In the genomic region with DNA sequence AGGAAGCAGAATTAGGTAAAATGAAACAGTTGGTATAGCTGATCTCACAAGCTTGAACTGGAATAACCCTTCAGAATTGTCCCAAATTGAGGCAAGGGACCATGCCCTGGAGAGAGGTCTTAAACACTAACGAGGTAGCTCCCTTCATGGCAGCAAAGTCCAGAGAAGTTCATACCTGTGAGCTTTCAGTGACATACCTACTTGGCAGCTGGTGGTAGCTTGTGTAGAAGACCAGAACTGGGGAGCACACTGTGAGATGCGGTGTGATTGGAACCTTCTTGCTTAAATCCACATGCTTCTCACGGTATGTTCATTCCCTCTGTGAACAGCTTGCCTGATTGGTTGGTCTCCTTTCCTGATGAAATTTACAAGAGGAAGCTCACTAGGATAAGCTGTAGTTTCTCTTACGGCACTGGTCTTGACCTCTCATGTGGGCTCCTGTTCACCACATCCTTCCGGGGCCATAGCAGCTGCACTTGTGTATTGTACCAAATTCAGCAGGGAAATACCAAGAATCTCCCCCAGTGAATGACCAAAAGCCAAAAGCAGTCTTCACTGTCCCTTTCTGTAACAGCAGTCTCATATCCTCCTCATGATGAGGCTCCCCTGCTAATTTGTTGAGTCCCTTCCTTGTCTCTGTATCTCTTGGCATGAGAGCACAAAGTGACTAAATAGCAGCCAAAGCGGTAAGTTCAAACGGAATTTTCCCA, we compare ENCODE assay signal across 18 cellular contexts.
A peak's percentile ranks its signal among the peaks of the same experiment; 100 is the strongest.
DNase-seq lines count a peak whose midpoint lies in the region; ATAC-seq and TF ChIP-seq lines count a peak whose summit lies in the region.
"Had no signal": no experiment of that assay in that cellular context is flagged by ENCODE, and none has a peak within 500 bp of the region (broad histone marks: within the 10 kb centered on the region; RNA-seq: fewer than 3 reads in every experiment).

No MANE protein-coding gene starts in this region.

- peak overlapping the region; percentile 6 for H3K4me3 ChIP-seq in GM12865 (ENCODE audit: low read depth, low read length)
- H3K4me3 ChIP-seq: mucosa of descending colon had no signal

- ATAC-seq in GM19438 (IDR thresholded peaks at IDR 0.05; ENCODE audit: low read depth, unreplicated experiment), result peak; percentile 46
- peak; percentile 51 for ATAC-seq in HG03095 (IDR thresholded peaks at IDR 0.05; ENCODE audit: unreplicated experiment)
- no peak for ATAC-seq in GM21423 (IDR thresholded peaks at IDR 0.05; ENCODE audit: unreplicated experiment)
- ATAC-seq: mucosa of descending colon had no signal

- DNase-seq in GM12865 (ENCODE audit: low read depth) (peak; percentile 89), SK-MEL-5 (ENCODE audit: low read depth, low spot score) (peak; percentile 10), caudate nucleus (lab: John Stamatoyannopoulos, UW) (no peak), HT-29 (ENCODE audit: low spot score) (no peak), Ammon's horn (ENCODE audit: low spot score) (no peak)
- DNase-seq: activated effector memory CD4-positive, alpha-beta T cell treated with Interleukin-2 at 50 U/mL for 16 hours; anterior cingulate cortex; cortex of kidney; erythroblast; HFFc6; mucosa of descending colon; NCI-H187 treated with DMSO at 0.1 percent for 48 hours; NCI-H748 treated with DMSO at 0.1 percent for 48 hours; SHP77 had no signal

- in situ Hi-C loops in SK-MEL-5 (cut with HindIII; ENCODE audit: low pct_unique_long_range_greater_than_20kb, low sequenced_read_pairs), result no loop called here

- no peak overlapping the region for H3K27ac ChIP-seq in caudate nucleus (ENCODE audit: low read depth, low read length)
- H3K27ac ChIP-seq: HL-60 had no signal

- TF ChIP-seq CTCF in GM12865 (IDR thresholded peaks at IDR 0.05; ENCODE audit: insufficient read depth, low read depth, low read length, missing control alignments), result no peak

Comparison
In these comparisons a context has a peak if more than half of its experiments do, and no peak if none do; other contexts are left out.
1. DNase-seq: peak in GM12865 (single experiment) and SK-MEL-5 (single experiment); none in caudate nucleus (0 of 61), HT-29 (single experiment) and Ammon's horn (single experiment).